14 cellular contexts compared by ENCODE assay signal in genomic region chr16:47136101-47136820, GRCh38. TPM values are rescaled to one million over a fixed set of nuclear protein-coding genes. Genes with fewer than 3 reads are reported as not detected.
DNase-seq lines count a peak whose midpoint lies in the region; ATAC-seq and TF ChIP-seq lines count a peak whose summit lies in the region.
"Had no signal": no experiment of that assay in that cellular context is flagged by ENCODE, and none has a peak within 500 bp of the region (broad histone marks: within the 10 kb centered on the region; RNA-seq: fewer than 3 reads in every experiment).

No MANE protein-coding gene starts in this region.

- H3K27ac ChIP-seq in mesenchymal stem cell (ENCODE audit: low read length, poor library complexity, severe bottlenecking) = no peak overlapping the region
- H3K27ac ChIP-seq: lower lobe of right lung had no signal

- H3K4me1 Mint-ChIP-seq in activated T-helper 17 cell treated with anti-CD3 and anti-CD28 coated beads, Interleukin-2, amount 50 U/mL, for 72 hours = peaks cover 36% of the 10 kb centered on the region

- no peak overlapping the region for H2BK12ac ChIP-seq in mesenchymal stem cell (ENCODE audit: low read length in 2 of 2)

- no peaks in the 10 kb centered on the region for H3K36me3 Mint-ChIP-seq in activated T-helper 17 cell treated with anti-CD3 and anti-CD28 coated beads, Interleukin-2, amount 50 U/mL, for 72 hours (ENCODE audit: low read depth)

- H3K4me3 ChIP-seq in NB4 (ENCODE audit: low read depth, low read length) (no peak overlapping the region), mesenchymal stem cell (ENCODE audit: insufficient read depth in 1 of 2, low read depth in 1 of 2, low read length in 2 of 2) (no peak overlapping the region)
- H3K4me3 ChIP-seq: lower lobe of right lung, upper lobe of left lung had no signal

- no peak overlapping the region for H4K91ac ChIP-seq in mesenchymal stem cell (ENCODE audit: low read length)

- no peaks in the 10 kb centered on the region for H3K27me3 ChIP-seq in mesenchymal stem cell (ENCODE audit: control insufficient read depth in 1 of 2, insufficient read depth in 1 of 2, low read length in 2 of 2)
- H3K27me3 ChIP-seq: upper lobe of left lung had no signal

- H2AFZ ChIP-seq in mesenchymal stem cell (ENCODE audit: low read depth, low read length) = no peak overlapping the region

- H3K4me1 ChIP-seq in mesenchymal stem cell (ENCODE audit: control insufficient read depth, insufficient read depth, low read depth, low read length) = peaks cover 2% of the 10 kb centered on the region
- H3K4me1 ChIP-seq: lower lobe of right lung, upper lobe of left lung had no signal

- H3K23ac ChIP-seq in mesenchymal stem cell (ENCODE audit: low read length in 2 of 2) = no peak overlapping the region

- peak overlapping the region; percentile 56 for H3K4me3 Mint-ChIP-seq in activated T-helper 17 cell treated with anti-CD3 and anti-CD28 coated beads, Interleukin-2, amount 50 U/mL, for 72 hours
- H3K4me3 Mint-ChIP-seq: activated CD4-positive, alpha-beta T cell treated with anti-CD3 and anti-CD28 coated beads, Interleukin-2, amount 10 ng/mL, durations not matched to agents 24 days and 14 days had no signal

- H2BK5ac ChIP-seq in mesenchymal stem cell (ENCODE audit: low read depth, low read length, poor library complexity, severe bottlenecking) = no peak overlapping the region

- no peak overlapping the region for H3K14ac ChIP-seq in mesenchymal stem cell (ENCODE audit: low read length in 2 of 2)

- no peaks in the 10 kb centered on the region for H3K36me3 ChIP-seq in mesenchymal stem cell (ENCODE audit: control insufficient read depth in 1 of 2, insufficient read depth in 2 of 2, low read depth in 1 of 2, low read length in 2 of 2)
- H3K36me3 ChIP-seq: lower lobe of right lung, upper lobe of left lung had no signal

- TF ChIP-seq POLR2A in NB4 (IDR thresholded peaks at IDR 0.05; ENCODE audit: extremely low read depth, insufficient read length) = no peak

- TF ChIP-seq CTCF in NB4 (IDR thresholded peaks at IDR 0.05; ENCODE audit: low read depth, low read length) = no peak

- H3K27ac Mint-ChIP-seq in activated T-helper 17 cell treated with anti-CD3 and anti-CD28 coated beads, Interleukin-2, amount 50 U/mL, for 72 hours = peak overlapping the region; percentile 67
- H3K27ac Mint-ChIP-seq: activated CD4-positive, alpha-beta T cell treated with anti-CD3 and anti-CD28 coated beads, Interleukin-2, amount 10 ng/mL, durations not matched to agents 24 days and 14 days had no signal

- H3K18ac ChIP-seq in mesenchymal stem cell (ENCODE audit: low read depth in 1 of 2, low read length in 2 of 2) = peak overlapping the region in 1 of 2 experiments; percentile 58

- no peak overlapping the region for H3K9ac ChIP-seq in mesenchymal stem cell (ENCODE audit: low read length)

- H2BK15ac ChIP-seq in mesenchymal stem cell (ENCODE audit: low read depth, poor library complexity, severe bottlenecking) = no peak overlapping the region

- no peaks in the 10 kb centered on the region for H3K9me3 ChIP-seq in mesenchymal stem cell (ENCODE audit: control insufficient read depth, low read length)
- H3K9me3 ChIP-seq: lower lobe of right lung, upper lobe of left lung had no signal

- no peak overlapping the region for H4K8ac ChIP-seq in mesenchymal stem cell (ENCODE audit: low read length)

- peaks cover 14% of the 10 kb centered on the region for H3K79me1 ChIP-seq in mesenchymal stem cell (replicated peaks; ENCODE audit: low read length, poor library complexity, severe bottlenecking)

- no peak overlapping the region for H3K4me2 ChIP-seq in mesenchymal stem cell (ENCODE audit: low read length, poor library complexity, severe bottlenecking)

- H3K27me3 Mint-ChIP-seq in activated T-helper 17 cell treated with anti-CD3 and anti-CD28 coated beads, Interleukin-2, amount 50 U/mL, for 72 hours = no peaks in the 10 kb centered on the region
- H3K27me3 Mint-ChIP-seq: activated CD4-positive, alpha-beta T cell treated with anti-CD3 and anti-CD28 coated beads, Interleukin-2, amount 10 ng/mL, durations not matched to agents 24 days and 14 days had no signal

- H2AK5ac ChIP-seq in mesenchymal stem cell (ENCODE audit: low read length, severe bottlenecking) = no peak overlapping the region

- WGBS in mesenchymal stem cell = 86% methylated on average over 6 of the region's 8 CpGs

- no peaks in the 10 kb centered on the region for H3K9me3 Mint-ChIP-seq in activated T-helper 17 cell treated with anti-CD3 and anti-CD28 coated beads, Interleukin-2, amount 50 U/mL, for 72 hours
- H3K9me3 Mint-ChIP-seq: activated CD4-positive, alpha-beta T cell treated with anti-CD3 and anti-CD28 coated beads, Interleukin-2, amount 10 ng/mL, durations not matched to agents 24 days and 14 days had no signal

- DNase-seq in activated CD4-positive, CD25-positive, alpha-beta regulatory T cell treated with anti-CD3 and anti-CD28 coated beads, Interleukin-2, amount 50 U/mL, for 72 hours = no peak
- DNase-seq in NB4 (ENCODE audit: low read depth) (peak; percentile 61), mesenchymal stem cell (peak; percentile 8), C1 segment of cervical spinal cord (lab: John Stamatoyannopoulos, UW) (no peak), T1000 (lab: John Stamatoyannopoulos, UW) (no peak), NCI-H524 (lab: John Stamatoyannopoulos, UW) (no peak)
- DNase-seq: activated CD4-positive, alpha-beta T cell treated with anti-CD3 and anti-CD28 coated beads, Interleukin-2, amount 10 ng/mL, durations not matched to agents 24 days and 14 days; amygdala; lower lobe of right lung; MM.1S; posterior cingulate gyrus; upper lobe of left lung had no signal

- H3K4ac ChIP-seq in mesenchymal stem cell (ENCODE audit: low read depth in 1 of 2, low read length in 2 of 2) = no peak overlapping the region

- peak; percentile 62 to 64 for ATAC-seq in activated CD4-positive, CD25-positive, alpha-beta regulatory T cell treated with anti-CD3 and anti-CD28 coated beads, Interleukin-2, amount 50 U/mL, for 24 hours
- ATAC-seq in activated T-helper 17 cell treated with anti-CD3 and anti-CD28 coated beads, Interleukin-2, amount 50 U/mL, for 72 hours (replicated peaks) = peak; percentile 86
- ATAC-seq: lower lobe of right lung had no signal

- H2BK120ac ChIP-seq in mesenchymal stem cell (ENCODE audit: low read depth, low read length) = no peak overlapping the region

RNA-seq across cellular contexts. Expression of gene NETO2, which starts 7.5 kb away (rescaled TPM):
- 10 to 100 TPM; 17.9 to 67.0 TPM for total RNA-seq in activated T-helper 17 cell treated with anti-CD3 and anti-CD28 coated beads, Interleukin-2, amount 50 U/mL, for 72 hours
- 49.5 TPM for polyA plus RNA-seq in mesenchymal stem cell (2013, experiment 1 of 2)
- 45.6 TPM for polyA plus RNA-seq in mesenchymal stem cell (2013, experiment 2 of 2)

Comparison
In these comparisons a context has a peak if more than half of its experiments do, and no peak if none do; other contexts are left out.
1. DNase-seq: peak in NB4 (single experiment) and mesenchymal stem cell (single experiment); none in activated CD4-positive, CD25-positive, alpha-beta regulatory T cell treated with anti-CD3 and anti-CD28 coated beads, Interleukin-2, amount 50 U/mL, for 72 hours (single experiment), C1 segment of cervical spinal cord (0 of 14), T1000 (single experiment) and NCI-H524 (0 of 2).